In the genomic region with DNA sequence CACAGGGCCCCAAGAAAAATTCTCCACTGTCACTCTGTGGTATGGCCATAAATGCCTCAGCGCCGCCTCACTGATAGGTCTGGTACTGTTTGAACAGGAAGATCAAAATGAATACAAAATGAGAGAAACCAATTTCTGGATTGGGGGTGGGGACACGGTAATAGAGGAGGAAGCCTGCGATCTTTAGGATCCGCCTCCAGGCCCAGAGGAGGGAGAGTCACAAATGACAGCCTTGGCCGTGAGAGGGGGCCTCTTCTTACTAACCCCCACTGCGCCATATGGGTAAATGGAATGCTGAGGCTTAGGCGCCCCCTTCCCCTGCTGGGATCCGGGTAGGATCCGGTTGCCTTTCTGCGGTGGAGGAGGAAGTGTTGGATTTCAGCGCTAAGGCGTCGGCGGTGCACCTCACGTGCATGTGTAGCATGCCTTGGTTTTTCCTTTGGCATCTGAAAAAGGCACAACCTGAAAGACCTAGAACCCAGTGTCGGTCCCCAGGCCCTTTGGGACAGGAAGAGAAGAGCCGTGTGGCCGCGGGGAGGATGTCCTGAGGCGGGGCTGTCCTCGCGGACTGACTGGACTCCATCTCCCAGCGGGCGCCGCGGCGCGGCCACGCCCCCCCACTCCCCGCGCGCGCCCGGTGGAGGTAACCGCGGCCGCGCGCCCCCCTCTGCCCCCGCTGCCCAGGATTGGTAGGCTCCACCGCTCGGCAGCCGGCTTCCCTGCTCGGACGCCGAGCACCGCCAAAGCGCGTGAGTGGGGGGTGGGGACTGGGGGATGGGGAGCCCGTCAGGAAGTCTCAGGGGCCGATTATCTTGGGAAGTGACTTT, we compare ENCODE assay signal across 8 cellular contexts. TPM values are rescaled to one million over a fixed set of nuclear protein-coding genes. Genes with fewer than 3 reads are reported as not detected.
A peak's percentile ranks its signal among the peaks of the same experiment; 100 is the strongest.
DNase-seq lines count a peak whose midpoint lies in the region; ATAC-seq lines count a peak whose summit lies in the region.

No MANE protein-coding gene starts in this region.

- no peaks in the 10 kb centered on the region for H3K27me3 Mint-ChIP-seq in CD8-positive, alpha-beta memory T cell

- H3K14ac ChIP-seq in mesenchymal stem cell (ENCODE audit: low read length in 2 of 2), result peak overlapping the region in 1 of 2 experiments; percentile 92

- H3K4me1 ChIP-seq in CD8-positive, alpha-beta memory T cell (ENCODE audit: insufficient read depth, low read length), result peaks cover 34% of the 10 kb centered on the region
- peaks cover 39% of the 10 kb centered on the region for H3K4me1 ChIP-seq in effector memory CD4-positive, alpha-beta T cell (ENCODE audit: control insufficient read depth, insufficient read depth, low read length, poor library complexity, severe bottlenecking)
- peaks cover 21% of the 10 kb centered on the region for H3K4me1 ChIP-seq in mesenchymal stem cell (ENCODE audit: control insufficient read depth, insufficient read depth, low read depth, low read length)

- no peaks in the 10 kb centered on the region for H3K27me3 ChIP-seq in CD8-positive, alpha-beta memory T cell (ENCODE audit: insufficient read depth, low read length, poor library complexity, severe bottlenecking)
- H3K27me3 ChIP-seq in effector memory CD4-positive, alpha-beta T cell (replicated peaks; ENCODE audit: control insufficient read depth, insufficient read depth, low read length, poor library complexity, severe bottlenecking), result no peaks in the 10 kb centered on the region
- H3K27me3 ChIP-seq in mesenchymal stem cell (ENCODE audit: control insufficient read depth in 1 of 2, insufficient read depth in 1 of 2, low read length in 2 of 2), result no peaks in the 10 kb centered on the region

- peak overlapping the region; percentile 38 for H2AK5ac ChIP-seq in mesenchymal stem cell (ENCODE audit: low read length, severe bottlenecking)

- peak; percentile 39 for ATAC-seq in GM21360 (IDR thresholded peaks at IDR 0.05; ENCODE audit: unreplicated experiment)

- peaks cover 0 to 19% (median 0%) of the 10 kb centered on the region in 3 donors for H3K36me3 Mint-ChIP-seq in CD8-positive, alpha-beta memory T cell

- peak overlapping the region; percentile 79 to 98 (median 93) for H3K27ac Mint-ChIP-seq in CD8-positive, alpha-beta memory T cell

- peak overlapping the region; percentile 89 for H3K4me2 ChIP-seq in mesenchymal stem cell (ENCODE audit: low read length, poor library complexity, severe bottlenecking)

- no peaks in the 10 kb centered on the region for H3K9me3 ChIP-seq in CD8-positive, alpha-beta memory T cell (ENCODE audit: low read length)
- no peaks in the 10 kb centered on the region for H3K9me3 ChIP-seq in effector memory CD4-positive, alpha-beta T cell (ENCODE audit: control insufficient read depth, low read length)
- H3K9me3 ChIP-seq in mesenchymal stem cell (ENCODE audit: control insufficient read depth, low read length), result no peaks in the 10 kb centered on the region

- peaks cover 6% of the 10 kb centered on the region for H3K36me3 ChIP-seq in CD8-positive, alpha-beta memory T cell (ENCODE audit: insufficient read depth, low read length)
- H3K36me3 ChIP-seq in effector memory CD4-positive, alpha-beta T cell (ENCODE audit: control insufficient read depth, insufficient read depth, low read length), result peaks cover 6% of the 10 kb centered on the region
- no peaks in the 10 kb centered on the region for H3K36me3 ChIP-seq in mesenchymal stem cell (ENCODE audit: control insufficient read depth in 1 of 2, insufficient read depth in 2 of 2, low read depth in 1 of 2, low read length in 2 of 2)

- H2BK15ac ChIP-seq in mesenchymal stem cell (ENCODE audit: low read depth, poor library complexity, severe bottlenecking), result peak overlapping the region; percentile 99

- H3K27ac ChIP-seq in CD8-positive, alpha-beta memory T cell (ENCODE audit: low read depth, low read length), result peak overlapping the region; percentile 83
- H3K27ac ChIP-seq in effector memory CD4-positive, alpha-beta T cell (ENCODE audit: insufficient read depth, low read length, poor library complexity, severe bottlenecking), result peak overlapping the region; percentile 92
- H3K27ac ChIP-seq in mesenchymal stem cell (ENCODE audit: low read length, poor library complexity, severe bottlenecking), result peak overlapping the region; percentile 99

- H4K8ac ChIP-seq in mesenchymal stem cell (ENCODE audit: low read length), result peak overlapping the region; percentile 98

- H3K4ac ChIP-seq in mesenchymal stem cell (ENCODE audit: low read depth in 1 of 2, low read length in 2 of 2), result peak overlapping the region; percentile 97 to 98

- CTCF ChIA-PET in CD8-positive, alpha-beta memory T cell (lab: Charles Lee), result interaction anchor here (0.6 to 2.4 kb wide), 4 partner anchors 10 to 105 kb away, joined by 3 to 8 read pairs (median 3); no protein-coding TSS in a partner anchor

- H3K4me3 Mint-ChIP-seq in CD8-positive, alpha-beta memory T cell, result peak overlapping the region; percentile 78 to 95 (median 89)

- peak overlapping the region; percentile 92 for H2BK5ac ChIP-seq in mesenchymal stem cell (ENCODE audit: low read depth, low read length, poor library complexity, severe bottlenecking)

- no peaks in the 10 kb centered on the region for H3K9me3 Mint-ChIP-seq in CD8-positive, alpha-beta memory T cell

- peak overlapping the region; percentile 99 for H2BK120ac ChIP-seq in mesenchymal stem cell (ENCODE audit: low read depth, low read length)

- peaks cover 48 to 62% (median 54%) of the 10 kb centered on the region in 3 donors for H3K4me1 Mint-ChIP-seq in CD8-positive, alpha-beta memory T cell

- H2AFZ ChIP-seq in mesenchymal stem cell (ENCODE audit: low read depth, low read length), result peak overlapping the region; percentile 90

- peak overlapping the region; percentile 91 for H3K9ac ChIP-seq in mesenchymal stem cell (ENCODE audit: low read length)

- peak overlapping the region; percentile 63 to 79 for H3K23ac ChIP-seq in mesenchymal stem cell (ENCODE audit: low read length in 2 of 2)

- DNase-seq in CD8-positive, alpha-beta memory T cell, result peak; percentile 74 to 90 (median 83)
- DNase-seq in HS-5 (ENCODE audit: low read depth) (peak; percentile 54), NOMO-1 (lab: John Stamatoyannopoulos, UW; ENCODE audit: unreplicated experiment in 2 of 2) (peak; percentile 98 to 99), mesenchymal stem cell (peak; percentile 93)
- peak; percentile 73 to 75 (median 74) for DNase-seq in activated CD8-positive, alpha-beta memory T cell treated with anti-CD3 and anti-CD28 coated beads for 48 hours (ENCODE audit: low read depth in 2 of 3, low spot score in 2 of 3)
- peak; percentile 71 to 75 (median 73) for DNase-seq in effector memory CD4-positive, alpha-beta T cell
- DNase-seq in stimulated activated CD8-positive, alpha-beta memory T cell treated with anti-CD3 and anti-CD28 coated beads, Interleukin-12 subunit alpha, Interleukin-12 subunit beta, amount 100 ng/mL, for 24 hours (ENCODE audit: extremely low read depth), result peak; percentile 66

- H2BK12ac ChIP-seq in mesenchymal stem cell (ENCODE audit: low read length in 2 of 2), result peak overlapping the region; percentile 82 to 99

- peaks cover 6% of the 10 kb centered on the region for H3K79me1 ChIP-seq in mesenchymal stem cell (replicated peaks; ENCODE audit: low read length, poor library complexity, severe bottlenecking)

- H4K91ac ChIP-seq in mesenchymal stem cell (ENCODE audit: low read length), result peak overlapping the region; percentile 100

- H3K4me3 ChIP-seq in CD8-positive, alpha-beta memory T cell (ENCODE audit: low read length), result peak overlapping the region; percentile 66
- H3K4me3 ChIP-seq in effector memory CD4-positive, alpha-beta T cell (ENCODE audit: insufficient read depth, low read depth, low read length, poor library complexity, severe bottlenecking), result peak overlapping the region; percentile 60
- peak overlapping the region; percentile 79 to 83 for H3K4me3 ChIP-seq in mesenchymal stem cell (ENCODE audit: insufficient read depth in 1 of 2, low read depth in 1 of 2, low read length in 2 of 2)

- peak overlapping the region; percentile 95 to 100 for H3K18ac ChIP-seq in mesenchymal stem cell (ENCODE audit: low read depth in 1 of 2, low read length in 2 of 2)

- POLR2A ChIA-PET in CD8-positive, alpha-beta memory T cell (lab: Charles Lee), result interaction anchor here (1.4 kb wide), 2 partner anchors 21 to 55 kb away, joined by 4 to 7 read pairs; a partner anchor contains a TSS

- WGBS in mesenchymal stem cell, result under 1% methylated on average over 46 of the region's 52 CpGs

RNA-seq across cellular contexts. Expression of a gene that starts 0.7 kb away (rescaled TPM):
- total RNA-seq in CD8-positive, alpha-beta memory T cell, result 10 to 100 TPM; 62.1 to 65.7 TPM
- 30.5 TPM for polyA plus RNA-seq in CD8-positive, alpha-beta memory T cell
- 18.6 TPM for polyA plus RNA-seq in mesenchymal stem cell (2013, experiment 1 of 2)
- 17.8 TPM for polyA plus RNA-seq in mesenchymal stem cell (2013, experiment 2 of 2)

RNA-seq across cellular contexts. Expression of a gene that starts 11.4 kb away (rescaled TPM):
- 10 to 100 TPM in 1 of 2 experiments, 1 to 10 TPM in 1; 9.6 to 13.6 TPM for total RNA-seq in CD8-positive, alpha-beta memory T cell
- polyA plus RNA-seq in CD8-positive, alpha-beta memory T cell, result 3.7 TPM
- 21.5 TPM for polyA plus RNA-seq in mesenchymal stem cell (2013, experiment 1 of 2)
- polyA plus RNA-seq in mesenchymal stem cell (2013, experiment 2 of 2), result 20.0 TPM

RNA-seq across cellular contexts. Expression of a gene that starts 20.6 kb away (rescaled TPM):
- 10 to 100 TPM; 24.1 to 24.5 TPM for total RNA-seq in CD8-positive, alpha-beta memory T cell
- polyA plus RNA-seq in CD8-positive, alpha-beta memory T cell, result 14.6 TPM
- 33.5 TPM for polyA plus RNA-seq in mesenchymal stem cell (2013, experiment 1 of 2)
- 31.7 TPM for polyA plus RNA-seq in mesenchymal stem cell (2013, experiment 2 of 2)

RNA-seq across cellular contexts. Expression of a gene that starts 54.4 kb away (rescaled TPM):
- 100 to 1,000 TPM; 170 to 172 TPM for total RNA-seq in CD8-positive, alpha-beta memory T cell
- polyA plus RNA-seq in CD8-positive, alpha-beta memory T cell, result 34.4 TPM
- polyA plus RNA-seq in mesenchymal stem cell (2013, experiment 1 of 2), result 32.7 TPM
- 30.8 TPM for polyA plus RNA-seq in mesenchymal stem cell (2013, experiment 2 of 2)

Comparison
In these comparisons a context has a peak if more than half of its experiments do, and no peak if none do; other contexts are left out.
1. Peak in every context shown above with its lines: DNase-seq, ATAC-seq, H3K4me3 ChIP-seq and H3K27ac ChIP-seq.